Comparison of ENCODE assay signal across 22 cellular contexts in genomic region chr3:153158184-153158583, GRCh38.
"Had no signal": no experiment of that assay in that cellular context is flagged by ENCODE, and none has a peak within 500 bp of the region (broad histone marks: within the 10 kb centered on the region; RNA-seq: fewer than 3 reads in every experiment).

No MANE protein-coding gene starts in this region.

- DNase-seq: central memory CD4-positive, alpha-beta T cell; effector CD4-positive, alpha-beta T cell; endodermal cell; heart right ventricle; islet precursor cell; left lung; mesenchymal stem cell; naive B cell; nephron progenitor cell; posterior cingulate gyrus; sigmoid colon; stimulated activated CD4-positive, alpha-beta T cell treated with anti-CD3 and anti-CD28 coated beads, Interleukin-2, amount 100 ng/mL, for 48 hours; stimulated activated CD8-positive, alpha-beta memory T cell treated with anti-CD3 and anti-CD28 coated beads, Interleukin-4, amount 100 ng/mL, for 48 hours; stimulated activated naive CD8-positive, alpha-beta T cell treated with anti-CD3 and anti-CD28 coated beads, Interleukin-15, amount 100 ng/mL, for 72 hours; testis had no signal

- H3K27me3 Mint-ChIP-seq: naive B cell; stimulated activated naive CD8-positive, alpha-beta T cell treated with anti-CD3 and anti-CD28 coated beads, Interleukin-15, amount 100 ng/mL, for 72 hours had no signal

- H3K9me3 Mint-ChIP-seq: nephron progenitor cell; stimulated activated effector memory CD8-positive, alpha-beta T cell treated with anti-CD3 and anti-CD28 coated beads, Interleukin-12 subunit alpha, Interleukin-12 subunit beta, amount 100 ng/mL, for 72 hours; stimulated activated naive CD8-positive, alpha-beta T cell treated with anti-CD3 and anti-CD28 coated beads, Interleukin-15, amount 100 ng/mL, for 72 hours had no signal

- H3K36me3 Mint-ChIP-seq: naive B cell had no signal

- ATAC-seq: heart right ventricle; left lung; stimulated activated effector memory CD8-positive, alpha-beta T cell treated with anti-CD3 and anti-CD28 coated beads, Interleukin-12 subunit alpha, Interleukin-12 subunit beta, amount 100 ng/mL, for 72 hours; stimulated activated naive CD8-positive, alpha-beta T cell treated with anti-CD3 and anti-CD28 coated beads, Interleukin-15, amount 100 ng/mL, for 72 hours had no signal

- H3K4me3 ChIP-seq: coronary artery, heart right ventricle, left lung, lung, sigmoid colon, skin epidermis, testis, tibial nerve had no signal

- H3K9me3 ChIP-seq: heart right ventricle, left lung, neutrophil, sigmoid colon, testis, tibial nerve had no signal

- H3K27me3 ChIP-seq: heart right ventricle, left lung, neutrophil, sigmoid colon, testis, tibial nerve had no signal

- H3K36me3 ChIP-seq: heart right ventricle, left lung, neutrophil, sigmoid colon, tibial nerve had no signal

- FAIRE-seq: frontal cortex had no signal

- H3K4me1 ChIP-seq: testis had no signal

- H3K27ac Mint-ChIP-seq: endodermal cell; naive B cell; nephron progenitor cell; stimulated activated effector memory CD8-positive, alpha-beta T cell treated with anti-CD3 and anti-CD28 coated beads, Interleukin-12 subunit alpha, Interleukin-12 subunit beta, amount 100 ng/mL, for 72 hours; stimulated activated naive CD8-positive, alpha-beta T cell treated with anti-CD3 and anti-CD28 coated beads, Interleukin-15, amount 100 ng/mL, for 72 hours had no signal

- H3K27ac ChIP-seq: coronary artery, heart right ventricle, left lung, neutrophil, sigmoid colon, testis, tibial nerve had no signal

- H3K4me3 Mint-ChIP-seq: endodermal cell; nephron progenitor cell; stimulated activated effector memory CD8-positive, alpha-beta T cell treated with anti-CD3 and anti-CD28 coated beads, Interleukin-12 subunit alpha, Interleukin-12 subunit beta, amount 100 ng/mL, for 72 hours; stimulated activated naive CD8-positive, alpha-beta T cell treated with anti-CD3 and anti-CD28 coated beads, Interleukin-15, amount 100 ng/mL, for 72 hours had no signal
